In genomic region chr10:104254493-104255243, GRCh38 we compare ENCODE assay signal across 1 cellular context.
TF ChIP-seq lines count a peak whose summit lies in the region.

Gene GSTO1, plus strand, starts transcription at chr10:104254892. Its CDS starts 37 bp downstream, at chr10:104254929.

TF ChIP-seq in GM12878, 131 proteins besides CTCF, POLR2A, EP300 and RAD21:
- TF ChIP-seq ZNF687 (IDR thresholded peaks at IDR 0.05): peak; percentile 76
- 0 out of 2 replicates have a peak, but pooled peaks have one; percentile 24 for TF ChIP-seq CREM (IDR thresholded peaks at IDR 0.05; ENCODE audit: low read depth)
- TF ChIP-seq MEF2B (IDR thresholded peaks at IDR 0.05; ENCODE audit: partially characterized antibody, poor library complexity, severe bottlenecking): peak; percentile 29
- TF ChIP-seq TCF7 (IDR thresholded peaks at IDR 0.05; ENCODE audit: borderline replicate concordance): no peak
- TF ChIP-seq ZBTB40 (IDR thresholded peaks at IDR 0.05; ENCODE audit: borderline replicate concordance): peak; percentile 56; the same call in 1 of the 2 replicates
- TF ChIP-seq GATAD2B (conservative IDR thresholded peaks at IDR 0.05; ENCODE audit: low read depth): peak; percentile 83
- peak; percentile 21; the same call in 1 of the 2 replicates for TF ChIP-seq E2F4 (IDR thresholded peaks at IDR 0.05; ENCODE audit: low read depth, low read length)
- peak; percentile 38 for TF ChIP-seq E4F1 (IDR thresholded peaks at IDR 0.05; ENCODE audit: borderline replicate concordance, partially characterized antibody)
- peak; percentile 53; the same call in 1 of the 2 replicates for TF ChIP-seq MAX (IDR thresholded peaks at IDR 0.05; ENCODE audit: low read depth, low read length)
- TF ChIP-seq IKZF1 (conservative IDR thresholded peaks at IDR 0.05): peak; percentile 92
- TF ChIP-seq ZNF24 (IDR thresholded peaks at IDR 0.05): peak; percentile 31; the same call in 1 of the 2 replicates
- TF ChIP-seq POLR2AphosphoS2 (IDR thresholded peaks at IDR 0.05; ENCODE audit: low read depth, low read length): peak; percentile 80
- peak; percentile 69 for TF ChIP-seq EED (IDR thresholded peaks at IDR 0.05; ENCODE audit: low read depth)
- TF ChIP-seq DPF2 (IDR thresholded peaks at IDR 0.05): no peak; the same call in 1 of the 2 replicates
- no peak for TF ChIP-seq RBBP5 (conservative IDR thresholded peaks at IDR 0.05)
- 0 out of 2 replicates have a peak, but pooled peaks have one; percentile 35 for TF ChIP-seq TCF12 (IDR thresholded peaks at IDR 0.05; ENCODE audit: low read depth, low read length)
- TF ChIP-seq BACH1 (IDR thresholded peaks at IDR 0.05; ENCODE audit: borderline replicate concordance): 0 out of 2 replicates have a peak, but pooled peaks have one; percentile 39
- no peak for TF ChIP-seq REST (IDR thresholded peaks at IDR 0.05; ENCODE audit: low read depth, low read length)
- peak; percentile 69 to 72 for TF ChIP-seq IKZF2 (IDR thresholded peaks at IDR 0.05)
- peak; percentile 35; the same call in 1 of the 2 replicates for TF ChIP-seq CBFB (IDR thresholded peaks at IDR 0.05; ENCODE audit: low read depth)
- TF ChIP-seq CREB1 (IDR thresholded peaks at IDR 0.05; ENCODE audit: low read depth): peak; percentile 64
- peak; percentile 33; the same call in 1 of the 2 replicates for TF ChIP-seq SPI1 (IDR thresholded peaks at IDR 0.05; ENCODE audit: borderline replicate concordance, insufficient read depth, low read depth, low read length)
- peak; percentile 79 for TF ChIP-seq POLR2AphosphoS5 (IDR thresholded peaks at IDR 0.05; ENCODE audit: low read length)
- TF ChIP-seq RB1 (IDR thresholded peaks at IDR 0.05; ENCODE audit: borderline replicate concordance): peak; percentile 82; the same call in 1 of the 2 replicates
- peak in 1 of 2 experiments; percentile 92; a peak in 2 of 3 replicates for TF ChIP-seq EGR1 (IDR thresholded peaks at IDR 0.05; ENCODE audit: borderline replicate concordance in 1 of 2, low read depth in 2 of 2, low read length in 2 of 2)
- peak in 1 of 2 experiments; percentile 50; a peak in 1 of 4 replicates for TF ChIP-seq ETV6 (conservative IDR thresholded peaks at IDR 0.05 in 1 of 2, IDR thresholded peaks at IDR 0.05 in 1 of 2; ENCODE audit: borderline replicate concordance in 1 of 2, low read depth in 1 of 2)
- peak; percentile 53; the same call in 1 of the 2 replicates for TF ChIP-seq NR2C1 (IDR thresholded peaks at IDR 0.05)
- TF ChIP-seq PBX3 (IDR thresholded peaks at IDR 0.05; ENCODE audit: insufficient replicate concordance, low read depth, low read length): no peak
- no peak for TF ChIP-seq WRNIP1 (IDR thresholded peaks at IDR 0.05; ENCODE audit: borderline replicate concordance, low read depth, low read length)
- TF ChIP-seq TAF1 (IDR thresholded peaks at IDR 0.05; ENCODE audit: borderline replicate concordance, low read depth, low read length): peak; percentile 92
- no peak for TF ChIP-seq MXI1 (IDR thresholded peaks at IDR 0.05; ENCODE audit: low read depth, low read length)
- TF ChIP-seq GABPA (IDR thresholded peaks at IDR 0.05; ENCODE audit: low read depth): peak; percentile 71; the same call in 1 of the 2 replicates
- 0 out of 2 replicates have a peak, but pooled peaks have one; percentile 11 for TF ChIP-seq SIN3A (IDR thresholded peaks at IDR 0.05; ENCODE audit: low read depth, low read length)
- peak; percentile 18; the same call in 1 of the 2 replicates for TF ChIP-seq CHD2 (IDR thresholded peaks at IDR 0.05; ENCODE audit: borderline replicate concordance, low read depth, low read length)
- TF ChIP-seq TARDBP (IDR thresholded peaks at IDR 0.05; ENCODE audit: borderline replicate concordance): no peak
- TF ChIP-seq ZNF217 (IDR thresholded peaks at IDR 0.05): no peak
- TF ChIP-seq CBX5 (IDR thresholded peaks at IDR 0.05; ENCODE audit: low read depth): no peak
- TF ChIP-seq TBL1XR1 (IDR thresholded peaks at IDR 0.05; ENCODE audit: low read depth, low read length): 0 out of 2 replicates have a peak, but pooled peaks have one; percentile 22
- peak; percentile 41 for TF ChIP-seq PML (IDR thresholded peaks at IDR 0.05; ENCODE audit: low read length)
- peak; percentile 47; the same call in 1 of the 2 replicates for TF ChIP-seq NKRF (conservative IDR thresholded peaks at IDR 0.05)
- TF ChIP-seq ATF7 (IDR thresholded peaks at IDR 0.05; ENCODE audit: low read depth): no peak
- 0 out of 2 replicates have a peak, but pooled peaks have one; percentile 50 for TF ChIP-seq SMAD5 (IDR thresholded peaks at IDR 0.05; ENCODE audit: low read depth)
- peak; percentile 93 for TF ChIP-seq NR2F1 (conservative IDR thresholded peaks at IDR 0.05)
